Comparison of ENCODE assay signal across 39 cellular contexts in genomic region chr13:23730251-23730650, GRCh38.
"Had no signal": no experiment of that assay in that cellular context is flagged by ENCODE, and none has a peak within 500 bp of the region (broad histone marks: within the 10 kb centered on the region; RNA-seq: fewer than 3 reads in every experiment).

No MANE protein-coding gene starts in this region.

- H3K4me3 Mint-ChIP-seq: activated B cell treated with CpG ODN at 0.5 μM for 24 hours; activated CD4-positive, alpha-beta memory T cell treated with anti-CD3 and anti-CD28 coated beads for 36 hours; activated CD8-positive, alpha-beta memory T cell treated with anti-CD3 and anti-CD28 coated beads, Interleukin-2, amount 10 ng/mL, durations not matched to agents 7 days and 5 days; activated naive CD8-positive, alpha-beta T cell treated with anti-CD3 and anti-CD28 coated beads for 36 hours; activated T-cell treated with anti-CD3 and anti-CD28 coated beads, Interleukin-2, amount 50 U/mL, for 72 hours; activated T-helper 17 cell treated with anti-CD3 and anti-CD28 coated beads, Interleukin-2, amount 50 U/mL, for 72 hours; T-cell had no signal

- H3K36me3 ChIP-seq: brain microvascular endothelial cell had no signal

- H3K36me3 Mint-ChIP-seq: activated CD8-positive, alpha-beta memory T cell treated with anti-CD3 and anti-CD28 coated beads, Interleukin-2, amount 10 ng/mL, durations not matched to agents 7 days and 5 days had no signal

- H3K4me1 Mint-ChIP-seq: activated B cell treated with CpG ODN at 0.5 μM for 24 hours; activated CD8-positive, alpha-beta memory T cell treated with anti-CD3 and anti-CD28 coated beads, Interleukin-2, amount 10 ng/mL, durations not matched to agents 7 days and 5 days; activated naive CD8-positive, alpha-beta T cell treated with anti-CD3 and anti-CD28 coated beads for 36 hours; activated T-helper 17 cell treated with anti-CD3 and anti-CD28 coated beads, Interleukin-2, amount 50 U/mL, for 72 hours; T-cell had no signal

- H3K9me3 ChIP-seq: Peyer's patch had no signal

- ATAC-seq: activated CD8-positive, alpha-beta memory T cell treated with anti-CD3 and anti-CD28 coated beads, Interleukin-2, amount 10 ng/mL, durations not matched to agents 7 days and 5 days; activated T-cell treated with anti-CD3 and anti-CD28 coated beads, Interleukin-2, amount 50 U/mL, for 72 hours; activated T-helper 17 cell treated with anti-CD3 and anti-CD28 coated beads, Interleukin-2, amount 50 U/mL, for 72 hours; SK-N-SH treated with all-trans-retinoic acid at 6 μM for 48 hours; T-cell had no signal

- H3K4me1 ChIP-seq: Peyer's patch had no signal

- H3K27ac ChIP-seq: brain microvascular endothelial cell, Peyer's patch, VCaP had no signal

- H3K9me3 Mint-ChIP-seq: activated CD4-positive, alpha-beta memory T cell treated with anti-CD3 and anti-CD28 coated beads for 36 hours; activated naive CD8-positive, alpha-beta T cell treated with anti-CD3 and anti-CD28 coated beads for 36 hours; activated T-cell treated with anti-CD3 and anti-CD28 coated beads, Interleukin-2, amount 50 U/mL, for 72 hours; activated T-helper 17 cell treated with anti-CD3 and anti-CD28 coated beads, Interleukin-2, amount 50 U/mL, for 72 hours had no signal

- DNase-seq: activated B cell treated with CpG ODN at 0.5 μM for 24 hours; activated CD4-positive, alpha-beta memory T cell treated with anti-CD3 and anti-CD28 coated beads for 36 hours; activated CD4-positive, alpha-beta T cell treated with anti-CD3 and anti-CD28 coated beads for 4 hours; activated CD4-positive, alpha-beta T cell treated with anti-CD3 and anti-CD28 coated beads, Interleukin-2, amount 50 U/mL, for 1 hour; activated CD4-positive, CD25-positive, alpha-beta regulatory T cell treated with anti-CD3 and anti-CD28 coated beads, Interleukin-2, amount 50 U/mL, for 72 hours; activated CD8-positive, alpha-beta memory T cell treated with anti-CD3 and anti-CD28 coated beads, Interleukin-2, amount 10 ng/mL, durations not matched to agents 7 days and 5 days; activated CD8-positive, alpha-beta memory T cell treated with anti-CD3 and anti-CD28 coated beads, Interleukin-2, amount 50 U/mL, for 48 hours; activated effector memory CD4-positive, alpha-beta T cell treated with anti-CD3 and anti-CD28 coated beads, Interleukin-2, amount 50 U/mL, for 16 hours; activated naive CD4-positive, alpha-beta T cell; activated naive CD4-positive, alpha-beta T cell treated with anti-CD3 and anti-CD28 coated beads, Interleukin-2, amount 50 U/mL, for 16 hours; activated naive CD8-positive, alpha-beta T cell treated with anti-CD3 and anti-CD28 coated beads for 36 hours; activated T-cell treated with anti-CD3 and anti-CD28 coated beads, Interleukin-2, amount 50 U/mL, for 72 hours; amniotic stem cell; aorta; brain microvascular endothelial cell; central memory CD4-positive, alpha-beta T cell; Kasumi-1; KG1; MM.1S; MV-4-11; NCI-H1092; NCI-H1436 treated with DMSO at 0.1 percent for 48 hours; NCI-H1694 treated with DMSO at 0.1 percent for 48 hours; NCI-H2029; NCI-H2171 treated with DMSO at 0.1 percent for 48 hours; NCI-H2227 treated with DMSO at 0.1 percent for 48 hours; NCI-H446; NCI-H524 treated with DMSO at 0.1 percent for 48 hours; NK-92 treated with Interleukin-12 subunit alpha and Interleukin-12 subunit beta, amount 100 ng/mL, for 24 hours; PC-3; Peyer's patch; RPMI8226; SIG-M5; T-cell; T-helper 2 cell; T-helper 9 cell had no signal

- H3K4me3 ChIP-seq: Peyer's patch had no signal

- H3K27me3 ChIP-seq: brain microvascular endothelial cell, Peyer's patch had no signal

- H3K27me3 Mint-ChIP-seq: activated B cell treated with CpG ODN at 0.5 μM for 24 hours; activated CD4-positive, alpha-beta memory T cell treated with anti-CD3 and anti-CD28 coated beads for 36 hours; activated CD8-positive, alpha-beta memory T cell treated with anti-CD3 and anti-CD28 coated beads, Interleukin-2, amount 10 ng/mL, durations not matched to agents 7 days and 5 days; activated naive CD8-positive, alpha-beta T cell treated with anti-CD3 and anti-CD28 coated beads for 36 hours; activated T-helper 17 cell treated with anti-CD3 and anti-CD28 coated beads, Interleukin-2, amount 50 U/mL, for 72 hours; T-cell had no signal
